In genomic region chr7:156892086-156892800, GRCh38 we compare ENCODE assay signal across 8 cellular contexts. TPM values are rescaled to one million over a fixed set of nuclear protein-coding genes. Genes with fewer than 3 reads are reported as not detected.
A peak's percentile ranks its signal among the peaks of the same experiment; 100 is the strongest.
DNase-seq lines count a peak whose midpoint lies in the region; ATAC-seq and TF ChIP-seq lines count a peak whose summit lies in the region.

No MANE protein-coding gene starts in this region.

- no peaks in the 10 kb centered on the region for H3K9me3 ChIP-seq in naive thymus-derived CD4-positive, alpha-beta T cell (ENCODE audit: control insufficient read depth in 2 of 3, low read length in 3 of 3)

- no peaks in the 10 kb centered on the region for H3K36me3 ChIP-seq in naive thymus-derived CD4-positive, alpha-beta T cell (ENCODE audit: control insufficient read depth in 2 of 3, insufficient read depth in 3 of 3, low read length in 3 of 3)

- no peaks in the 10 kb centered on the region for H3K27me3 Mint-ChIP-seq in activated CD8-positive, alpha-beta memory T cell treated with anti-CD3 and anti-CD28 coated beads, Interleukin-2, amount 10 ng/mL, durations not matched to agents 7 days and 5 days
- no peaks in the 10 kb centered on the region for H3K27me3 Mint-ChIP-seq in naive thymus-derived CD4-positive, alpha-beta T cell
- H3K27me3 Mint-ChIP-seq in stimulated activated naive B cell treated with anti-CD40 and anti-IgM and Interleukin-4, amounts not matched to agents 10 μg/mL and 1 μg/mL and 100 μg/mL, for 72 hours = no peaks in the 10 kb centered on the region

- no peak for TF ChIP-seq CTCF in epithelial cell of proximal tubule (conservative IDR thresholded peaks at IDR 0.05; ENCODE audit: low read depth, low read length)

- H3K27me3 ChIP-seq in naive thymus-derived CD4-positive, alpha-beta T cell (ENCODE audit: control insufficient read depth in 2 of 2, insufficient read depth in 2 of 2, low read length in 2 of 2) = no peaks in the 10 kb centered on the region

- peak overlapping the region; percentile 88 for H3K4me3 Mint-ChIP-seq in activated CD8-positive, alpha-beta memory T cell treated with anti-CD3 and anti-CD28 coated beads, Interleukin-2, amount 10 ng/mL, durations not matched to agents 7 days and 5 days
- peak overlapping the region; percentile 82 to 96 (median 92) for H3K4me3 Mint-ChIP-seq in naive thymus-derived CD4-positive, alpha-beta T cell
- H3K4me3 Mint-ChIP-seq in stimulated activated naive B cell treated with anti-CD40 and anti-IgM and Interleukin-4, amounts not matched to agents 10 μg/mL and 1 μg/mL and 100 μg/mL, for 72 hours = peak overlapping the region; percentile 87 to 90

- CTCF ChIA-PET in activated CD8-positive, alpha-beta memory T cell treated with anti-CD3 and anti-CD28 coated beads, Interleukin-2, amount 10 ng/mL, durations not matched to agents 7 days and 5 days (lab: Charles Lee) = interaction anchor here (1.7 kb wide), 1 partner anchor 58 kb away, joined by 5 read pairs; the partner anchor contains the start of gene NOM1
- CTCF ChIA-PET in naive thymus-derived CD4-positive, alpha-beta T cell (lab: Charles Lee) = no interaction called here

- H3K36me3 Mint-ChIP-seq in activated CD8-positive, alpha-beta memory T cell treated with anti-CD3 and anti-CD28 coated beads, Interleukin-2, amount 10 ng/mL, durations not matched to agents 7 days and 5 days = peaks cover 20% of the 10 kb centered on the region
- H3K36me3 Mint-ChIP-seq in naive thymus-derived CD4-positive, alpha-beta T cell = peaks cover 0 to 11% (median 5%) of the 10 kb centered on the region in 5 donors
- peaks cover 12 to 20% of the 10 kb centered on the region in 2 donors for H3K36me3 Mint-ChIP-seq in stimulated activated naive B cell treated with anti-CD40 and anti-IgM and Interleukin-4, amounts not matched to agents 10 μg/mL and 1 μg/mL and 100 μg/mL, for 72 hours

- H3K27ac ChIP-seq in naive thymus-derived CD4-positive, alpha-beta T cell (ENCODE audit: low read depth, low read length) = peak overlapping the region; percentile 91

- intact Hi-C loops in naive thymus-derived CD4-positive, alpha-beta T cell (cut with micrococcal nuclease) = loop anchor here (2.0 to 10.0 kb wide), 10 partner anchors 15 to 1965 kb away; partner anchors contain the start of genes DNAJB6 (in 1 of the 2), DYNC2I1 (in 1 of the 2), NCAPG2 (in 1 of the 2) and PAXIP1 (in 1 of the 2)

- no peaks in the 10 kb centered on the region for H3K9me3 Mint-ChIP-seq in activated CD8-positive, alpha-beta memory T cell treated with anti-CD3 and anti-CD28 coated beads, Interleukin-2, amount 10 ng/mL, durations not matched to agents 7 days and 5 days (ENCODE audit: low read depth)
- H3K9me3 Mint-ChIP-seq in naive thymus-derived CD4-positive, alpha-beta T cell = no peaks in the 10 kb centered on the region
- peaks cover 0 to 5% of the 10 kb centered on the region in 2 donors for H3K9me3 Mint-ChIP-seq in stimulated activated naive B cell treated with anti-CD40 and anti-IgM and Interleukin-4, amounts not matched to agents 10 μg/mL and 1 μg/mL and 100 μg/mL, for 72 hours

- POLR2A ChIA-PET in naive thymus-derived CD4-positive, alpha-beta T cell (lab: Charles Lee) = interaction anchor here (1.0 kb wide), 1 partner anchor 1596 kb away, joined by 3 read pairs; no protein-coding TSS in a partner anchor

- peaks cover 52% of the 10 kb centered on the region for H3K4me1 Mint-ChIP-seq in activated CD8-positive, alpha-beta memory T cell treated with anti-CD3 and anti-CD28 coated beads, Interleukin-2, amount 10 ng/mL, durations not matched to agents 7 days and 5 days
- peaks cover 25 to 58% (median 48%) of the 10 kb centered on the region in 7 donors for H3K4me1 Mint-ChIP-seq in naive thymus-derived CD4-positive, alpha-beta T cell
- H3K4me1 Mint-ChIP-seq in stimulated activated naive B cell treated with anti-CD40 and anti-IgM and Interleukin-4, amounts not matched to agents 10 μg/mL and 1 μg/mL and 100 μg/mL, for 72 hours = peaks cover 22 to 38% of the 10 kb centered on the region in 2 donors

- DNase-seq in NCI-H345 treated with DMSO at 0.1 percent for 48 hours (lab: John Stamatoyannopoulos, UW; ENCODE audit: unreplicated experiment) (peak; percentile 30), epithelial cell of proximal tubule (ENCODE audit: low read depth) (no peak), GF-D8 (lab: John Stamatoyannopoulos, UW) (no peak)
- peak; percentile 78 for DNase-seq in activated CD8-positive, alpha-beta memory T cell treated with anti-CD3 and anti-CD28 coated beads, Interleukin-2, amount 10 ng/mL, durations not matched to agents 7 days and 5 days
- DNase-seq in naive thymus-derived CD4-positive, alpha-beta T cell = peak; percentile 41 to 77 (median 63)
- DNase-seq in stimulated activated naive B cell treated with anti-CD40 and anti-IgM and Interleukin-4, amounts not matched to agents 10 μg/mL and 1 μg/mL and 100 μg/mL, for 72 hours = peak; percentile 52

- peak; percentile 5 for ATAC-seq in GM18517 (IDR thresholded peaks at IDR 0.05; ENCODE audit: unreplicated experiment)
- ATAC-seq in HG02840 (IDR thresholded peaks at IDR 0.05; ENCODE audit: low FRiP score, unreplicated experiment) = peak; percentile 11
- peak; percentile 24 for ATAC-seq in activated CD8-positive, alpha-beta memory T cell treated with anti-CD3 and anti-CD28 coated beads, Interleukin-2, amount 10 ng/mL, durations not matched to agents 7 days and 5 days
- ATAC-seq in naive thymus-derived CD4-positive, alpha-beta T cell = peak; percentile 33
- ATAC-seq in stimulated activated naive B cell treated with anti-CD40 and anti-IgM and Interleukin-4, amounts not matched to agents 10 μg/mL and 1 μg/mL and 100 μg/mL, for 72 hours (replicated peaks) = peak; percentile 32 to 41

- H3K4me3 ChIP-seq in epithelial cell of proximal tubule (ENCODE audit: low read depth, low read length) = peak overlapping the region; percentile 72
- H3K4me3 ChIP-seq in naive thymus-derived CD4-positive, alpha-beta T cell (ENCODE audit: low read length) = peak overlapping the region; percentile 91

- H3K4me1 ChIP-seq in naive thymus-derived CD4-positive, alpha-beta T cell (ENCODE audit: control insufficient read depth in 2 of 2, insufficient read depth in 2 of 2, low read length in 2 of 2) = peaks cover 7 to 11% of the 10 kb centered on the region in 2 donors

- peak overlapping the region; percentile 82 for H3K27ac Mint-ChIP-seq in activated CD8-positive, alpha-beta memory T cell treated with anti-CD3 and anti-CD28 coated beads, Interleukin-2, amount 10 ng/mL, durations not matched to agents 7 days and 5 days
- peak overlapping the region; percentile 71 to 95 (median 88) for H3K27ac Mint-ChIP-seq in naive thymus-derived CD4-positive, alpha-beta T cell
- H3K27ac Mint-ChIP-seq in stimulated activated naive B cell treated with anti-CD40 and anti-IgM and Interleukin-4, amounts not matched to agents 10 μg/mL and 1 μg/mL and 100 μg/mL, for 72 hours = peak overlapping the region; percentile 84

RNA-seq across cellular contexts. Expression of gene LMBR1, which starts 0.7 kb away (rescaled TPM):
- total RNA-seq in activated CD8-positive, alpha-beta memory T cell treated with anti-CD3 and anti-CD28 coated beads, Interleukin-2, amount 10 ng/mL, durations not matched to agents 7 days and 5 days = 10 to 100 TPM; 64.0 to 69.8 TPM
- 27.5 and 34.6 TPM in 2 replicates for total RNA-seq in epithelial cell of proximal tubule
- 100 to 1,000 TPM in 1 of 5 experiments, 10 to 100 TPM in 4; 56.0 to 101 (median 69.0) TPM for total RNA-seq in naive thymus-derived CD4-positive, alpha-beta T cell
- polyA plus RNA-seq in naive thymus-derived CD4-positive, alpha-beta T cell = 10 to 100 TPM; 34.5 to 49.2 TPM

RNA-seq across cellular contexts. Expression of gene NOM1, which starts 57.3 kb away (rescaled TPM):
- 10 to 100 TPM; 31.9 to 35.0 TPM for total RNA-seq in activated CD8-positive, alpha-beta memory T cell treated with anti-CD3 and anti-CD28 coated beads, Interleukin-2, amount 10 ng/mL, durations not matched to agents 7 days and 5 days
- 8.9 and 17.7 TPM in 2 replicates for total RNA-seq in epithelial cell of proximal tubule
- total RNA-seq in naive thymus-derived CD4-positive, alpha-beta T cell = 10 to 100 TPM; 28.1 to 40.7 (median 32.9) TPM
- 1 to 10 TPM; 4.2 to 7.9 TPM for polyA plus RNA-seq in naive thymus-derived CD4-positive, alpha-beta T cell

Comparison
In these comparisons a context has a peak if more than half of its experiments do, and no peak if none do; other contexts are left out.
1. DNase-seq: peak in NCI-H345 treated with DMSO at 0.1 percent for 48 hours (single experiment), activated CD8-positive, alpha-beta memory T cell treated with anti-CD3 and anti-CD28 coated beads, Interleukin-2, amount 10 ng/mL, durations not matched to agents 7 days and 5 days (single experiment), naive thymus-derived CD4-positive, alpha-beta T cell (9 of 9) and stimulated activated naive B cell treated with anti-CD40 and anti-IgM and Interleukin-4, amounts not matched to agents 10 μg/mL and 1 μg/mL and 100 μg/mL, for 72 hours (single experiment); none in epithelial cell of proximal tubule (single experiment) and GF-D8 (single experiment).
2. Peak in every context shown above with its lines, with median percentiles within 50 percentile points of each other: ATAC-seq, H3K27ac Mint-ChIP-seq and H3K4me3 Mint-ChIP-seq.